In the genomic region with DNA sequence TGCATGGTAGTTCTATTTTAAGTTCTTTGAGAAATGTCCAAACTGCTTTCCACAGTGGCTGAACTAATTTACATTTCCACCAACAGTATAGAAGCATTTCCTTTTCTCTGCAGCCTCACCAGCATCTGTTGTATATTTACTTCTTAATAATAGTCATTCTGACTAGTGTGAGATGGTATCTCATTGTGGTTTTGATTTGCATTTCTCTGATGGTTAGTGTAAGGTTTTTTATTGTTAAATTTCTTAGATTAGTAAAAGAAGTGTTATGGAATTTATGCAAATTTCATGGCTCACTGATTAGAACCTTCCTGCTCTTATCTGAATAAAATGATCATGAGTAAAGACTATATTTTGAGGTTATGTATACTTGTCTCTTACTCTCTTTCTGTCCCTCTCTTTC, we compare ENCODE assay signal across 8 cellular contexts.
A peak's percentile ranks its signal among the peaks of the same experiment; 100 is the strongest.
DNase-seq lines count a peak whose midpoint lies in the region; ATAC-seq and TF ChIP-seq lines count a peak whose summit lies in the region.
"Not testable (repeated sequence)": the region's sequence is repeated elsewhere in the genome, so short reads cannot be mapped to it uniquely, and the experiment has no call there.

No MANE protein-coding gene starts in this region.

- H3K36me3 Mint-ChIP-seq in neural progenitor cell = not testable (repeated sequence)

- not testable (repeated sequence) for H3K27ac Mint-ChIP-seq in neural progenitor cell

- H3K27ac ChIP-seq in GM23248, neural progenitor cell: not testable (repeated sequence)

- not testable (repeated sequence) for H3K9me2 ChIP-seq in GM23248 (ENCODE audit: insufficient read depth)

- peaks cover 60% of the 10 kb centered on the region for H3K27me3 ChIP-seq in GM23248 (replicated peaks; ENCODE audit: insufficient read depth)
- H3K27me3 ChIP-seq in neural progenitor cell = not testable (repeated sequence)

- H3K27me3 Mint-ChIP-seq in neural progenitor cell (ENCODE audit: insufficient read depth, low read depth) = not testable (repeated sequence)

- H3F3A ChIP-seq in GM23248 (ENCODE audit: insufficient read depth); neural progenitor cell (ENCODE audit: low read depth): not testable (repeated sequence)

- not testable (repeated sequence) for H3K4me1 ChIP-seq in GM23248 (ENCODE audit: insufficient read depth); neural progenitor cell

- not testable (repeated sequence) for H4K20me1 ChIP-seq in GM23248 (ENCODE audit: insufficient read depth); neural progenitor cell (ENCODE audit: low read depth)

- H3K79me2 ChIP-seq in GM23248 (ENCODE audit: insufficient read depth); neural progenitor cell (ENCODE audit: low read depth): not testable (repeated sequence)

- ATAC-seq in GM18498 (IDR thresholded peaks at IDR 0.05; ENCODE audit: unreplicated experiment) = peak; percentile 85
- peak; percentile 88 for ATAC-seq in GM18861 (IDR thresholded peaks at IDR 0.05; ENCODE audit: unreplicated experiment)
- peak; percentile 70 for ATAC-seq in GM19463 (IDR thresholded peaks at IDR 0.05; ENCODE audit: unreplicated experiment)
- ATAC-seq in HG03066 (IDR thresholded peaks at IDR 0.05; ENCODE audit: low read depth, unreplicated experiment) = peak; percentile 66
- peak; percentile 80 for ATAC-seq in HG03460 (IDR thresholded peaks at IDR 0.05; ENCODE audit: unreplicated experiment)

- H3K4me3 Mint-ChIP-seq in neural progenitor cell = not testable (repeated sequence)

- H3K9ac ChIP-seq in GM23248, neural progenitor cell: not testable (repeated sequence)

- H3K4me2 ChIP-seq in GM23248 (ENCODE audit: unreplicated experiment); neural progenitor cell: not testable (repeated sequence)

- not testable (repeated sequence) for H3K4me3 ChIP-seq in GM23248, neural progenitor cell

- H3K4me1 Mint-ChIP-seq in neural progenitor cell = not testable (repeated sequence)

- not testable (repeated sequence) for H3K9me3 Mint-ChIP-seq in neural progenitor cell

- not testable (repeated sequence) for H2AFZ ChIP-seq in GM23248
- H2AFZ ChIP-seq in neural progenitor cell (replicated peaks) = peak overlapping the region; percentile 14

- H3K36me3 ChIP-seq in GM23248 (ENCODE audit: low read depth); neural progenitor cell: not testable (repeated sequence)

- in situ Hi-C loops in GM23248 (cut with MboI) = not testable (repeated sequence)

- DNase-seq in GM23248 (peak; percentile 22), NCI-H526 (lab: John Stamatoyannopoulos, UW) (peak; percentile 26 to 41)
- DNase-seq in neural progenitor cell (ENCODE audit: low spot score) = not testable (repeated sequence)

- H3K9me3 ChIP-seq in GM23248 (ENCODE audit: low read depth); neural progenitor cell (ENCODE audit: low read depth): not testable (repeated sequence)

- not testable (repeated sequence) for TF ChIP-seq CTCF in neural progenitor cell (IDR thresholded peaks at IDR 0.05)
